Comparison of ENCODE assay signal across 1 cellular context in the genomic region with DNA sequence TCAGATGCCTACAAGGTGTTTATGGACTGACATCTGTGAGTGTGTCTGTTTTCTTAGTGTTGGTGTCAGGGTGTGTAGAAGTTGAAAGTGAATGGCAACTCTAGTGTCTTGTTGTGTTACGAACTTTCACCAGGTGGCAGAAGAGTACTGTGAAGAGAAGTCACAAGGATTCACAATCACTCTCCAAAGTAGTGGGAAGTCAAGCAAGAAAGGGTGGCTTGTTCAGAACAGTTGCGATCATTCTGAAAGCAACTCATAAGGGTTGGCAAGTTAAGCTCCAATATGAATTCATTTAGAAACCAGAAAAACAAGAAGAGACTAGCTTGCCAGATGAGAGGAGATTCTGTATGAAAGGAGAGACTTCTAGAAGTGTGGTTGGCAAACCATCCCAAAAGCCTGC.
TF ChIP-seq lines count a peak whose summit lies in the region.

No MANE protein-coding gene starts in this region.

TF ChIP-seq in K562, 482 proteins besides CTCF, POLR2A, EP300 and RAD21 (continued from another document):
- TF ChIP-seq, protein P1, sequence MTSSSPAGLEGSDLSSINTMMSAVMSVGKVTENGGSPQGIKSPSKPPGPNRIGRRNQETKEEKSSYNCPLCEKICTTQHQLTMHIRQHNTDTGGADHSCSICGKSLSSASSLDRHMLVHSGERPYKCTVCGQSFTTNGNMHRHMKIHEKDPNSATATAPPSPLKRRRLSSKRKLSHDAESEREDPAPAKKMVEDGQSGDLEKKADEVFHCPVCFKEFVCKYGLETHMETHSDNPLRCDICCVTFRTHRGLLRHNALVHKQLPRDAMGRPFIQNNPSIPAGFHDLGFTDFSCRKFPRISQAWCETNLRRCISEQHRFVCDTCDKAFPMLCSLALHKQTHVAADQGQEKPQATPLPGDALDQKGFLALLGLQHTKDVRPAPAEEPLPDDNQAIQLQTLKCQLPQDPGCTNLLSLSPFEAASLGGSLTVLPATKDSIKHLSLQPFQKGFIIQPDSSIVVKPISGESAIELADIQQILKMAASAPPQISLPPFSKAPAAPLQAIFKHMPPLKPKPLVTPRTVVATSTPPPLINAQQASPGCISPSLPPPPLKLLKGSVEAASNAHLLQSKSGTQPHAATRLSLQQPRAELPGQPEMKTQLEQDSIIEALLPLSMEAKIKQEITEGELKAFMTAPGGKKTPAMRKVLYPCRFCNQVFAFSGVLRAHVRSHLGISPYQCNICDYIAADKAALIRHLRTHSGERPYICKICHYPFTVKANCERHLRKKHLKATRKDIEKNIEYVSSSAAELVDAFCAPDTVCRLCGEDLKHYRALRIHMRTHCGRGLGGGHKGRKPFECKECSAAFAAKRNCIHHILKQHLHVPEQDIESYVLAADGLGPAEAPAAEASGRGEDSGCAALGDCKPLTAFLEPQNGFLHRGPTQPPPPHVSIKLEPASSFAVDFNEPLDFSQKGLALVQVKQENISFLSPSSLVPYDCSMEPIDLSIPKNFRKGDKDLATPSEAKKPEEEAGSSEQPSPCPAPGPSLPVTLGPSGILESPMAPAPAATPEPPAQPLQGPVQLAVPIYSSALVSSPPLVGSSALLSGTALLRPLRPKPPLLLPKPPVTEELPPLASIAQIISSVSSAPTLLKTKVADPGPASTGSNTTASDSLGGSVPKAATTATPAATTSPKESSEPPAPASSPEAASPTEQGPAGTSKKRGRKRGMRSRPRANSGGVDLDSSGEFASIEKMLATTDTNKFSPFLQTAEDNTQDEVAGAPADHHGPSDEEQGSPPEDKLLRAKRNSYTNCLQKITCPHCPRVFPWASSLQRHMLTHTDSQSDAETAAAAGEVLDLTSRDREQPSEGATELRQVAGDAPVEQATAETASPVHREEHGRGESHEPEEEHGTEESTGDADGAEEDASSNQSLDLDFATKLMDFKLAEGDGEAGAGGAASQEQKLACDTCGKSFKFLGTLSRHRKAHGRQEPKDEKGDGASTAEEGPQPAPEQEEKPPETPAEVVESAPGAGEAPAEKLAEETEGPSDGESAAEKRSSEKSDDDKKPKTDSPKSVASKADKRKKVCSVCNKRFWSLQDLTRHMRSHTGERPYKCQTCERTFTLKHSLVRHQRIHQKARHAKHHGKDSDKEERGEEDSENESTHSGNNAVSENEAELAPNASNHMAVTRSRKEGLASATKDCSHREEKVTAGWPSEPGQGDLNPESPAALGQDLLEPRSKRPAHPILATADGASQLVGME (CRISPR knock-in tag; IDR thresholded peaks at IDR 0.05), result no peak
- TF ChIP-seq, protein P2, sequence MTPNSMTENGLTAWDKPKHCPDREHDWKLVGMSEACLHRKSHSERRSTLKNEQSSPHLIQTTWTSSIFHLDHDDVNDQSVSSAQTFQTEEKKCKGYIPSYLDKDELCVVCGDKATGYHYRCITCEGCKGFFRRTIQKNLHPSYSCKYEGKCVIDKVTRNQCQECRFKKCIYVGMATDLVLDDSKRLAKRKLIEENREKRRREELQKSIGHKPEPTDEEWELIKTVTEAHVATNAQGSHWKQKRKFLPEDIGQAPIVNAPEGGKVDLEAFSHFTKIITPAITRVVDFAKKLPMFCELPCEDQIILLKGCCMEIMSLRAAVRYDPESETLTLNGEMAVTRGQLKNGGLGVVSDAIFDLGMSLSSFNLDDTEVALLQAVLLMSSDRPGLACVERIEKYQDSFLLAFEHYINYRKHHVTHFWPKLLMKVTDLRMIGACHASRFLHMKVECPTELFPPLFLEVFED (CRISPR knock-in tag; conservative IDR thresholded peaks at IDR 0.05), result peak; percentile 63; the same call in 1 of the 2 replicates
- TF ChIP-seq EP400 (IDR thresholded peaks at IDR 0.05) (no peak), SRSF3 (IDR thresholded peaks at IDR 0.05; ENCODE audit: insufficient read depth, low read length) (no peak), ARID2 (IDR thresholded peaks at IDR 0.05) (peak; percentile 73), HEY1 (CRISPR knock-in tag; IDR thresholded peaks at IDR 0.05; ENCODE audit: borderline replicate concordance) (0 out of 2 replicates have a peak, but pooled peaks have one; percentile 69), TCF7 (IDR thresholded peaks at IDR 0.05; ENCODE audit: borderline replicate concordance) (no peak), NFRKB (IDR thresholded peaks at IDR 0.05; ENCODE audit: low read depth) (no peak), RFX1 (IDR thresholded peaks at IDR 0.05) (no peak), PHB (CRISPR knock-in tag; IDR thresholded peaks at IDR 0.05) (no peak), FIP1L1 (IDR thresholded peaks at IDR 0.05; ENCODE audit: low read depth, low read length, poor library complexity, severe bottlenecking) (no peak), L3MBTL2 (IDR thresholded peaks at IDR 0.05) (no peak), ARID1B (IDR thresholded peaks at IDR 0.05) (no peak), LARP7 (IDR thresholded peaks at IDR 0.05) (no peak), ZKSCAN8 (CRISPR knock-in tag; IDR thresholded peaks at IDR 0.05) (no peak), STAG1 (CRISPR knock-in tag; IDR thresholded peaks at IDR 0.05; ENCODE audit: borderline replicate concordance) (peak; percentile 80; the same call in 1 of the 2 replicates), ILF3 (IDR thresholded peaks at IDR 0.05; ENCODE audit: borderline replicate concordance) (no peak), SMC3 (conservative IDR thresholded peaks at IDR 0.05; ENCODE audit: insufficient read depth, low read depth, low read length) (peak; percentile 85), PTTG1 (tag; IDR thresholded peaks at IDR 0.05; ENCODE audit: low read depth) (no peak), ZNF24 (IDR thresholded peaks at IDR 0.05) (no peak), LCOR (CRISPR knock-in tag; IDR thresholded peaks at IDR 0.05) (peak; percentile 10; the same call in 1 of the 2 replicates), DIDO1 (tag; IDR thresholded peaks at IDR 0.05; ENCODE audit: low read depth) (no peak)
- TF ChIP-seq, protein P3, sequence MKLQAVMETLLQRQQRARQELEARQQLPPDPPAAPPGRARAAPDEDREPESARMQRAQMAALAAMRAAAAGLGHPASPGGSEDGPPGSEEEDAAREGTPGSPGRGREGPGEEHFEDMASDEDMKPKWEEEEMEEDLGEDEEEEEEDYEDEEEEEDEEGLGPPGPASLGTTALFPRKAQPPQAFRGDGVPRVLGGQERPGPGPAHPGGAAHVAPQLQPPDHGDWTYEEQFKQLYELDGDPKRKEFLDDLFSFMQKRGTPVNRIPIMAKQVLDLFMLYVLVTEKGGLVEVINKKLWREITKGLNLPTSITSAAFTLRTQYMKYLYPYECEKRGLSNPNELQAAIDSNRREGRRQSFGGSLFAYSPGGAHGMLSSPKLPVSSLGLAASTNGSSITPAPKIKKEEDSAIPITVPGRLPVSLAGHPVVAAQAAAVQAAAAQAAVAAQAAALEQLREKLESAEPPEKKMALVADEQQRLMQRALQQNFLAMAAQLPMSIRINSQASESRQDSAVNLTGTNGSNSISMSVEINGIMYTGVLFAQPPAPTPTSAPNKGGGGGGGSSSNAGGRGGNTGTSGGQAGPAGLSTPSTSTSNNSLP (IDR thresholded peaks at IDR 0.05; ENCODE audit: borderline replicate concordance, low read depth, low read length), result no peak
- TF ChIP-seq, protein P4, sequence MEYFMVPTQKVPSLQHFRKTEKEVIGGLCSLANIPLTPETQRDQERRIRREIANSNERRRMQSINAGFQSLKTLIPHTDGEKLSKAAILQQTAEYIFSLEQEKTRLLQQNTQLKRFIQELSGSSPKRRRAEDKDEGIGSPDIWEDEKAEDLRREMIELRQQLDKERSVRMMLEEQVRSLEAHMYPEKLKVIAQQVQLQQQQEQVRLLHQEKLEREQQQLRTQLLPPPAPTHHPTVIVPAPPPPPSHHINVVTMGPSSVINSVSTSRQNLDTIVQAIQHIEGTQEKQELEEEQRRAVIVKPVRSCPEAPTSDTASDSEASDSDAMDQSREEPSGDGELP (CRISPR knock-in tag; IDR thresholded peaks at IDR 0.05; ENCODE audit: borderline replicate concordance), result no peak
- TF ChIP-seq, protein P5, sequence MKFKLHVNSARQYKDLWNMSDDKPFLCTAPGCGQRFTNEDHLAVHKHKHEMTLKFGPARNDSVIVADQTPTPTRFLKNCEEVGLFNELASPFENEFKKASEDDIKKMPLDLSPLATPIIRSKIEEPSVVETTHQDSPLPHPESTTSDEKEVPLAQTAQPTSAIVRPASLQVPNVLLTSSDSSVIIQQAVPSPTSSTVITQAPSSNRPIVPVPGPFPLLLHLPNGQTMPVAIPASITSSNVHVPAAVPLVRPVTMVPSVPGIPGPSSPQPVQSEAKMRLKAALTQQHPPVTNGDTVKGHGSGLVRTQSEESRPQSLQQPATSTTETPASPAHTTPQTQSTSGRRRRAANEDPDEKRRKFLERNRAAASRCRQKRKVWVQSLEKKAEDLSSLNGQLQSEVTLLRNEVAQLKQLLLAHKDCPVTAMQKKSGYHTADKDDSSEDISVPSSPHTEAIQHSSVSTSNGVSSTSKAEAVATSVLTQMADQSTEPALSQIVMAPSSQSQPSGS (CRISPR knock-in tag; IDR thresholded peaks at IDR 0.05), result no peak
TF ChIP-seq in K562: peak in this region for 15.
